In the genomic region with DNA sequence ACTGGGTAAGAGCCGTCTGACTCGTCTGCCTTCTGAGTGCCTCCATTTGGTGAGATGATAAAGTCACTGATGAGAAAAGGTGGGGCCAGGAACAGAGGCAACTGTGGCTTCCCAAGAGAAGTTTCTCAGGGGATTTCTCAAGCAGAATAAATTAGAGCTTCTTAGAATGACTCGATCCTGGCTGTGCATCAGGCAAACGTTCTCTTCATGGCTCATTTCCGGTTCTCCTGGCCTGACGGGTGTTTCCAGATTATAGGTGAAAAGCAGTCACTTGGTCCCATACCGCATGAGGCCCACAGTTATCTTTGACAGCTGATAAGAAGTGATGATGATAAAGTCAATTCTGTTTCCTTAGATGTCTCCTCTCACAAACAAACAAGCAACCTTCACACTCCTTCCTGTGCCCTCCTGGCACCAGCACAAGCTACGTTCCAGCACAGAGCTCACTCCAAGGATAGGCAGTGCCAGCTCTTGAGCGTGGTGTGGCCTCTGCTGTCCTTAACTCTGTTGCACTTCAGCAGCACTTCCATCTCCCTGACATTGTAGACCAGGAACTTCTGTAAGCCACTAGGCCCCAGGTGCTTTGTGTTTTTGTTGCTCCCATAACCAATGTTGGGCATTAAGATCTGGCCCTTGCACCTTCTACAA, we compare ENCODE assay signal across 13 cellular contexts. TPM values are rescaled to one million over a fixed set of nuclear protein-coding genes. Genes with fewer than 3 reads are reported as not detected.
A peak's percentile ranks its signal among the peaks of the same experiment; 100 is the strongest.
DNase-seq lines count a peak whose midpoint lies in the region; ATAC-seq and TF ChIP-seq lines count a peak whose summit lies in the region.
"Had no signal": no experiment of that assay in that cellular context is flagged by ENCODE, and none has a peak within 500 bp of the region (broad histone marks: within the 10 kb centered on the region; RNA-seq: fewer than 3 reads in every experiment).

No MANE protein-coding gene starts in this region.

- POLR2A ChIA-PET in activated CD8-positive, alpha-beta T cell treated with anti-CD3 and anti-CD28 coated beads for 36 hours (lab: Charles Lee): no interaction called here

- H3K27ac ChIP-seq in stomach: no peak overlapping the region
- H3K27ac ChIP-seq: body of pancreas had no signal

- no peak for TF ChIP-seq EP300 in stomach (IDR thresholded peaks at IDR 0.05)

- 41 to 63% (median 53%) methylated on average over 9 of the region's 9 CpGs for WGBS in stomach, 5 donors

- H3K4me3 Mint-ChIP-seq in activated CD8-positive, alpha-beta T cell treated with anti-CD3 and anti-CD28 coated beads for 36 hours: no peak overlapping the region
- H3K4me3 Mint-ChIP-seq: CD14-positive monocyte had no signal

- no peak overlapping the region for H3K4me3 ChIP-seq in AG10803 (ENCODE audit: low read length)
- H3K4me3 ChIP-seq in stomach: no peak overlapping the region
- H3K4me3 ChIP-seq: body of pancreas had no signal

- H3K36me3 ChIP-seq in stomach: no peaks in the 10 kb centered on the region

- H3K9me3 ChIP-seq in stomach: peaks cover 0 to 7% (median 0%) of the 10 kb centered on the region in 4 donors
- H3K9me3 ChIP-seq: body of pancreas had no signal

- peaks cover 4% of the 10 kb centered on the region for H3K9me3 Mint-ChIP-seq in activated CD8-positive, alpha-beta T cell treated with anti-CD3 and anti-CD28 coated beads for 36 hours

- TF ChIP-seq CTCF in AG10803 (conservative IDR thresholded peaks at IDR 0.05; ENCODE audit: low read length) (no peak), stomach (IDR thresholded peaks at IDR 0.05) (no peak)
- TF ChIP-seq CTCF in activated CD8-positive, alpha-beta T cell treated with anti-CD3 and anti-CD28 coated beads for 36 hours (IDR thresholded peaks at IDR 0.05): no peak

- peaks cover 3% of the 10 kb centered on the region for H3K4me1 Mint-ChIP-seq in activated CD8-positive, alpha-beta T cell treated with anti-CD3 and anti-CD28 coated beads for 36 hours (ENCODE audit: low read depth)

- peaks cover 0 to 2% (median 0%) of the 10 kb centered on the region in 4 donors for H3K4me1 ChIP-seq in stomach
- H3K4me1 ChIP-seq: body of pancreas had no signal

- intact Hi-C loops in left cardiac atrium (cut with DNase I): no loop called here
- intact Hi-C loops in stomach (cut with DNase I; ENCODE audit: low total_unique reads): no loop called here
- intact Hi-C loops in activated CD8-positive, alpha-beta T cell treated with anti-CD3 and anti-CD28 coated beads for 36 hours (cut with micrococcal nuclease): no loop called here

- H3K27me3 Mint-ChIP-seq in activated CD8-positive, alpha-beta T cell treated with anti-CD3 and anti-CD28 coated beads for 36 hours: peaks cover 11% of the 10 kb centered on the region

- no peak overlapping the region for H3K27ac Mint-ChIP-seq in activated CD8-positive, alpha-beta T cell treated with anti-CD3 and anti-CD28 coated beads for 36 hours

- CTCF ChIA-PET in activated CD8-positive, alpha-beta T cell treated with anti-CD3 and anti-CD28 coated beads for 36 hours (lab: Charles Lee): interaction anchor here (1.1 to 3.6 kb wide), 3 partner anchors 9 to 250 kb away, joined by 3 to 9 read pairs (median 4); no protein-coding TSS in a partner anchor

- DNase-seq in AG10803 (ENCODE audit: low read depth) (peak; percentile 13), M059J (ENCODE audit: low read depth) (peak; percentile 72), left cardiac atrium (no peak), stomach (no peak)
- DNase-seq in activated CD8-positive, alpha-beta T cell treated with anti-CD3 and anti-CD28 coated beads for 36 hours: no peak
- DNase-seq in activated CD8-positive, alpha-beta memory T cell treated with anti-CD3 and anti-CD28 coated beads, Interleukin-2, amount 50 U/mL, for 48 hours: no peak
- DNase-seq: body of pancreas; NCI-H2171; stimulated activated naive CD4-positive, alpha-beta T cell treated with Interleukin-2 at 50 U/mL for 16 hours had no signal

- H3K27me3 ChIP-seq in stomach: peaks cover 0 to 5% (median 0%) of the 10 kb centered on the region in 3 donors
- H3K27me3 ChIP-seq: body of pancreas had no signal

- ATAC-seq in GM18867 (IDR thresholded peaks at IDR 0.05; ENCODE audit: unreplicated experiment) (peak; percentile 41), left cardiac atrium (peak; percentile 87 to 89), HG02840 (IDR thresholded peaks at IDR 0.05; ENCODE audit: low FRiP score, unreplicated experiment) (no peak)
- ATAC-seq in activated CD8-positive, alpha-beta T cell treated with anti-CD3 and anti-CD28 coated beads for 36 hours: no peak
- ATAC-seq: body of pancreas, HCT116 had no signal

- H3K36me3 Mint-ChIP-seq in activated CD8-positive, alpha-beta T cell treated with anti-CD3 and anti-CD28 coated beads for 36 hours (ENCODE audit: low read depth): no peaks in the 10 kb centered on the region
- H3K36me3 Mint-ChIP-seq: CD14-positive monocyte had no signal

- no peak for TF ChIP-seq POLR2A in stomach (IDR thresholded peaks at IDR 0.05)

RNA-seq across cellular contexts. Expression of a gene that starts 37.8 kb away (rescaled TPM):
- total RNA-seq in M059J (2014; rRNA removed; shearing (Covaris generic)): 0.07 TPM in 1 of 2 replicates, not detected in the other
- total RNA-seq in left cardiac atrium: under 1 TPM; 0.24 to 0.97 TPM
- total RNA-seq in stomach: under 1 TPM in 1 of 5 donors, not detected in 4; 0.92 TPM
- under 1 TPM; 0.05 to 0.92 (median 0.25) TPM for polyA plus RNA-seq in stomach
- not detected for total RNA-seq in activated CD8-positive, alpha-beta T cell treated with anti-CD3 and anti-CD28 coated beads for 36 hours
- polyA plus RNA-seq: CD14-positive monocyte had no signal

Comparison
In these comparisons a context has a peak if more than half of its experiments do, and no peak if none do; other contexts are left out.
1. DNase-seq: peak in AG10803 (single experiment) and M059J (single experiment); none in left cardiac atrium (single experiment), stomach (single experiment), activated CD8-positive, alpha-beta T cell treated with anti-CD3 and anti-CD28 coated beads for 36 hours (single experiment) and activated CD8-positive, alpha-beta memory T cell treated with anti-CD3 and anti-CD28 coated beads, Interleukin-2, amount 50 U/mL, for 48 hours (single experiment).
2. ATAC-seq: peak in GM18867 (single experiment) and left cardiac atrium (2 of 2); none in activated CD8-positive, alpha-beta T cell treated with anti-CD3 and anti-CD28 coated beads for 36 hours (single experiment) and HG02840 (single experiment).